Comparison of ENCODE assay signal across 1 cellular context in the genomic region with DNA sequence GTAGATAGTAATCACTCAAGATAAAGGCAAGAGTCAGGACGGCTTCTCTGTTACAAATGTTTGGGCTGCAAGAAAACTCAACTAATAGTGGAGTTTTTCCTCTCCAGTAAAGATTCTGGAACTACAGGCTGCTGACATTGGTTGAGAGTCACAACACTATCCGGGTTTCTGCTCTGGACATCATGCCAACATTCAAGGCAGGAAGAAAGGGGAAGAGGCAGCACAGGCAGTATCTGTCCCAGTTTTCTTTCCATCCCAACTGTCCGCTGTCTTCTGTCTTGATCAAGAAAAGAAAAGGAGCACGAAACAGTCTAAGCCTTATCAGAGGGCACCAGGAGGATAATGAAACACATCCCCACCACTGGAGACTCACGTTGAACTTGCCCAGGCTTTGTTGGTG.
TF ChIP-seq lines count a peak whose summit lies in the region.

No MANE protein-coding gene starts in this region.

TF ChIP-seq in H1, 55 proteins besides CTCF, POLR2A, EP300 and RAD21:
- TF ChIP-seq BACH1 (IDR thresholded peaks at IDR 0.05; ENCODE audit: low read length) = no peak
- no peak for TF ChIP-seq CTBP2 (IDR thresholded peaks at IDR 0.05; ENCODE audit: borderline replicate concordance, insufficient read depth, insufficient read length, low read length)
- TF ChIP-seq NRF1 (IDR thresholded peaks at IDR 0.05; ENCODE audit: low read depth, low read length) = no peak
- TF ChIP-seq TAF7 (optimal IDR thresholded peaks at IDR 0.05; ENCODE audit: borderline replicate concordance, low read depth, low read length) = no peak
- TF ChIP-seq EZH2 (IDR thresholded peaks at IDR 0.05; ENCODE audit: low read depth, low read length, severe bottlenecking) = no peak
- TF ChIP-seq JUND (IDR thresholded peaks at IDR 0.05; ENCODE audit: low read length) = no peak
- no peak for TF ChIP-seq SUZ12 (IDR thresholded peaks at IDR 0.05; ENCODE audit: low read length)
- no peak for TF ChIP-seq TCF12 (IDR thresholded peaks at IDR 0.05; ENCODE audit: low read depth, low read length)
- TF ChIP-seq, protein P1, sequence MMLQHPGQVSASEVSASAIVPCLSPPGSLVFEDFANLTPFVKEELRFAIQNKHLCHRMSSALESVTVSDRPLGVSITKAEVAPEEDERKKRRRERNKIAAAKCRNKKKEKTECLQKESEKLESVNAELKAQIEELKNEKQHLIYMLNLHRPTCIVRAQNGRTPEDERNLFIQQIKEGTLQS (IDR thresholded peaks at IDR 0.05; ENCODE audit: insufficient read depth, low read depth, low read length) = no peak
- TF ChIP-seq, protein P2, sequence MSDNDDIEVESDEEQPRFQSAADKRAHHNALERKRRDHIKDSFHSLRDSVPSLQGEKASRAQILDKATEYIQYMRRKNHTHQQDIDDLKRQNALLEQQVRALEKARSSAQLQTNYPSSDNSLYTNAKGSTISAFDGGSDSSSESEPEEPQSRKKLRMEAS (IDR thresholded peaks at IDR 0.05) = no peak
- no peak for TF ChIP-seq TAF1 (IDR thresholded peaks at IDR 0.05; ENCODE audit: low read depth, low read length)
